1 cellular context compared by ENCODE assay signal in the genomic region with DNA sequence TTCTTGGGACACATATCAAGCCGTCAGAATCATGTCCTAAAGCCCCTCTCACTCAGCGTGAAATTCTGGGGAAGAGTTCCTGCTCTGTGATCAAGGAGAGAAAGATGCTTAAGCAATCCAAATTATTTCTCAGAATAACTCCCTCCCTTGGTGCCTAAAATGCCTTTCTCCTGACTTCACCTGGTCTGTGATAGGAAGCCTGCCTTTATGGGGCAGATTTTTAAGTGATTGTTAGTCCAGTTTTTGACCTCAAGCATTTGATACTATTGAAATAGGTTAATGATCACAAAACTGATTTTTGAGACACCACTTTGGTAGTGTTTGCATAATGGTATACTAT.
TF ChIP-seq lines count a peak whose summit lies in the region.

No MANE protein-coding gene starts in this region.

TF ChIP-seq in IMR-90, 13 proteins besides CTCF, POLR2A, EP300 and RAD21:
- TF ChIP-seq, protein P1, sequence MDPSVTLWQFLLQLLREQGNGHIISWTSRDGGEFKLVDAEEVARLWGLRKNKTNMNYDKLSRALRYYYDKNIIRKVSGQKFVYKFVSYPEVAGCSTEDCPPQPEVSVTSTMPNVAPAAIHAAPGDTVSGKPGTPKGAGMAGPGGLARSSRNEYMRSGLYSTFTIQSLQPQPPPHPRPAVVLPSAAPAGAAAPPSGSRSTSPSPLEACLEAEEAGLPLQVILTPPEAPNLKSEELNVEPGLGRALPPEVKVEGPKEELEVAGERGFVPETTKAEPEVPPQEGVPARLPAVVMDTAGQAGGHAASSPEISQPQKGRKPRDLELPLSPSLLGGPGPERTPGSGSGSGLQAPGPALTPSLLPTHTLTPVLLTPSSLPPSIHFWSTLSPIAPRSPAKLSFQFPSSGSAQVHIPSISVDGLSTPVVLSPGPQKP (IDR thresholded peaks at IDR 0.05; ENCODE audit: borderline replicate concordance, low read depth, low read length) = no peak
- TF ChIP-seq RFX5 (IDR thresholded peaks at IDR 0.05; ENCODE audit: low read depth, low read length) = no peak
- TF ChIP-seq MAFK (IDR thresholded peaks at IDR 0.05; ENCODE audit: low read depth, low read length) = no peak
- TF ChIP-seq CEBPB (IDR thresholded peaks at IDR 0.05; ENCODE audit: low read depth, low read length) = no peak
- TF ChIP-seq RCOR1 (IDR thresholded peaks at IDR 0.05; ENCODE audit: insufficient replicate concordance, low read length) = no peak
- TF ChIP-seq CHD1 (IDR thresholded peaks at IDR 0.05; ENCODE audit: low read depth, low read length) = no peak
- no peak for TF ChIP-seq MXI1 (IDR thresholded peaks at IDR 0.05; ENCODE audit: borderline replicate concordance, low read depth, low read length)
- TF ChIP-seq FOS (IDR thresholded peaks at IDR 0.05; ENCODE audit: low read depth, low read length) = no peak
- no peak for TF ChIP-seq MAZ (IDR thresholded peaks at IDR 0.05; ENCODE audit: borderline replicate concordance, low read depth, low read length)
- no peak for TF ChIP-seq BHLHE40 (IDR thresholded peaks at IDR 0.05; ENCODE audit: low read depth, low read length)
